In genomic region chr6:54191460-54191859, GRCh38 we compare ENCODE assay signal across 10 cellular contexts.
DNase-seq lines count a peak whose midpoint lies in the region; ATAC-seq and TF ChIP-seq lines count a peak whose summit lies in the region.
"Had no signal": no experiment of that assay in that cellular context is flagged by ENCODE, and none has a peak within 500 bp of the region (broad histone marks: within the 10 kb centered on the region; RNA-seq: fewer than 3 reads in every experiment).

No MANE protein-coding gene starts in this region.

- ATAC-seq in left cardiac atrium (peak; percentile 54 to 57), right cardiac atrium (no peak), upper lobe of right lung (peak; percentile 77), aorta (ENCODE audit: low FRiP score) (no peak)

- intact Hi-C loops in left cardiac atrium (cut with DNase I) (no loop called here), right cardiac atrium (cut with DNase I) (no loop called here), upper lobe of right lung (cut with DNase I) (no loop called here), aorta (cut with DNase I) (no loop called here)

- no peak for TF ChIP-seq CTCF in SK-N-SH (IDR thresholded peaks at IDR 0.05)
- TF ChIP-seq CTCF in upper lobe of right lung (IDR thresholded peaks at IDR 0.05) = no peak
- no peak for TF ChIP-seq CTCF in chondrocyte (IDR thresholded peaks at IDR 0.05)

- no peaks in the 10 kb centered on the region for H3K9me3 ChIP-seq in right cardiac atrium (ENCODE audit: control insufficient read depth, low read length)
- no peaks in the 10 kb centered on the region for H3K9me3 ChIP-seq in SK-N-SH
- no peaks in the 10 kb centered on the region for H3K9me3 ChIP-seq in upper lobe of right lung
- H3K9me3 ChIP-seq in aorta (ENCODE audit: control insufficient read depth, low read length) = no peaks in the 10 kb centered on the region
- H3K9me3 ChIP-seq: BE2C had no signal

- no peak for TF ChIP-seq EP300 in SK-N-SH (IDR thresholded peaks at IDR 0.05; ENCODE audit: borderline replicate concordance in 1 of 2, low read depth in 1 of 2, low read length in 1 of 2)

- H3K4me3 Mint-ChIP-seq in chondrocyte (ENCODE audit: unreplicated experiment) = no peak overlapping the region
- H3K4me3 Mint-ChIP-seq: activated naive CD8-positive, alpha-beta T cell treated with anti-CD3 and anti-CD28 coated beads for 36 hours had no signal

- no peaks in the 10 kb centered on the region for H3K9me3 Mint-ChIP-seq in chondrocyte (ENCODE audit: low read depth)

- H2AFZ ChIP-seq in SK-N-SH (ENCODE audit: low read depth) = no peak overlapping the region

- H3K4me1 ChIP-seq in right cardiac atrium (ENCODE audit: control insufficient read depth, insufficient read depth, low read length) = no peaks in the 10 kb centered on the region
- H3K4me1 ChIP-seq in SK-N-SH (ENCODE audit: control insufficient read depth in 1 of 2, insufficient read depth in 2 of 2, low read depth in 1 of 2, low read length in 1 of 2) = peaks cover 0 to 4% of the 10 kb centered on the region in 2 experiments; a peak in 2 of 4 replicates
- no peaks in the 10 kb centered on the region for H3K4me1 ChIP-seq in upper lobe of right lung
- peaks cover 3% of the 10 kb centered on the region in 2 donors for H3K4me1 ChIP-seq in aorta (ENCODE audit: control insufficient read depth in 1 of 2, insufficient read depth in 2 of 2, low read length in 2 of 2)
- H3K4me1 ChIP-seq: BE2C had no signal

- no peak for TF ChIP-seq RAD21 in SK-N-SH (IDR thresholded peaks at IDR 0.05; ENCODE audit: low read length)

- no peaks in the 10 kb centered on the region for H3K9me2 ChIP-seq in SK-N-SH

- H3K27ac ChIP-seq in right cardiac atrium (ENCODE audit: low read length) (no peak overlapping the region), SK-N-SH (ENCODE audit: low read depth in 2 of 2, low read length in 1 of 2) (no peak overlapping the region), upper lobe of right lung (no peak overlapping the region), aorta (ENCODE audit: low read depth in 1 of 2, low read length in 2 of 2) (no peak overlapping the region)

- no peak overlapping the region for H3K27ac Mint-ChIP-seq in chondrocyte (ENCODE audit: unreplicated experiment)
- H3K27ac Mint-ChIP-seq: activated naive CD8-positive, alpha-beta T cell treated with anti-CD3 and anti-CD28 coated beads for 36 hours had no signal

- H3K79me2 ChIP-seq in SK-N-SH (ENCODE audit: insufficient read depth) = no peaks in the 10 kb centered on the region

- H3K4me3 ChIP-seq in right cardiac atrium (ENCODE audit: low read length) = no peak overlapping the region
- H3K4me3 ChIP-seq in SK-N-SH (ENCODE audit: low read depth in 2 of 2, low read length in 1 of 2) = no peak overlapping the region
- H3K4me3 ChIP-seq in upper lobe of right lung = no peak overlapping the region
- H3K4me3 ChIP-seq in aorta (ENCODE audit: low read length in 2 of 2) = no peak overlapping the region

- no peaks in the 10 kb centered on the region for H3K36me3 Mint-ChIP-seq in chondrocyte (ENCODE audit: low read depth)
- H3K36me3 Mint-ChIP-seq: activated naive CD8-positive, alpha-beta T cell treated with anti-CD3 and anti-CD28 coated beads for 36 hours had no signal

- DNase-seq in left cardiac atrium = no peak
- no peak for DNase-seq in right cardiac atrium
- no peak for DNase-seq in SK-N-SH
- peak; percentile 33 for DNase-seq in fibroblast of the conjunctiva (ENCODE audit: low read depth)
- DNase-seq in upper lobe of right lung = no peak
- no peak for DNase-seq in activated CD8-positive, alpha-beta memory T cell treated with anti-CD3 and anti-CD28 coated beads, Interleukin-2, amount 50 U/mL, for 4 hours
- DNase-seq in aorta = no peak
- no peak for DNase-seq in chondrocyte (ENCODE audit: low spot score)
- DNase-seq: activated naive CD8-positive, alpha-beta T cell treated with anti-CD3 and anti-CD28 coated beads for 36 hours; BE2C had no signal

- H3K27me3 ChIP-seq in right cardiac atrium (ENCODE audit: control insufficient read depth, insufficient read depth) (no peaks in the 10 kb centered on the region), SK-N-SH (ENCODE audit: insufficient read depth) (no peaks in the 10 kb centered on the region; the same call in 1 of the 2 replicates), upper lobe of right lung (no peaks in the 10 kb centered on the region), aorta (ENCODE audit: control insufficient read depth in 1 of 2, insufficient read depth in 2 of 2, low read length in 1 of 2) (no peaks in the 10 kb centered on the region)
- H3K27me3 ChIP-seq: BE2C had no signal

- no peaks in the 10 kb centered on the region for H4K20me1 ChIP-seq in SK-N-SH (ENCODE audit: insufficient read depth)

- no peaks in the 10 kb centered on the region for H3K27me3 Mint-ChIP-seq in chondrocyte (ENCODE audit: low read depth)
- H3K27me3 Mint-ChIP-seq: activated naive CD8-positive, alpha-beta T cell treated with anti-CD3 and anti-CD28 coated beads for 36 hours had no signal

- H3K36me3 ChIP-seq in SK-N-SH (replicated peaks in 1 of 2; ENCODE audit: control insufficient read depth in 1 of 2, insufficient read depth in 2 of 2, low read length in 1 of 2) (no peaks in the 10 kb centered on the region), upper lobe of right lung (no peaks in the 10 kb centered on the region), aorta (ENCODE audit: control insufficient read depth in 1 of 2, insufficient read depth in 2 of 2, low read length in 1 of 2) (no peaks in the 10 kb centered on the region)
- H3K36me3 ChIP-seq: BE2C had no signal

- no peak overlapping the region for H3K9ac ChIP-seq in SK-N-SH

- POLR2A ChIA-PET in SK-N-SH (lab: Yijun Ruan, JAX) = no interaction called here

- no peak overlapping the region for H3K4me2 ChIP-seq in SK-N-SH

- peaks cover 3% of the 10 kb centered on the region for H3F3A ChIP-seq in SK-N-SH (replicated peaks; ENCODE audit: insufficient read depth)

- WGBS in right cardiac atrium = 48% methylated on average over 2 of the region's 2 CpGs
- 15% methylated on average over 2 of the region's 2 CpGs for WGBS in SK-N-SH (ENCODE audit: low lambda C conversion rate)
- WGBS in aorta, 2 donors = 57 to 68% methylated on average over 2 of the region's 2 CpGs

- CTCF ChIA-PET in SK-N-SH (lab: Yijun Ruan, JAX) = no interaction called here

- H3K4me1 Mint-ChIP-seq in chondrocyte (ENCODE audit: low read depth) = peaks cover 28% of the 10 kb centered on the region
- H3K4me1 Mint-ChIP-seq: activated naive CD8-positive, alpha-beta T cell treated with anti-CD3 and anti-CD28 coated beads for 36 hours had no signal

TF ChIP-seq in SK-N-SH, 30 proteins besides CTCF, POLR2A, EP300 and RAD21:
- TF ChIP-seq USF1 (IDR thresholded peaks at IDR 0.05; ENCODE audit: borderline replicate concordance, low read depth) (no peak), TCF12 (IDR thresholded peaks at IDR 0.05) (peak; percentile 33; the same call in 1 of the 2 replicates)

Comparison
In these comparisons a context has a peak if more than half of its experiments do, and no peak if none do; other contexts are left out.
1. ATAC-seq: peak in left cardiac atrium (2 of 2) and upper lobe of right lung (single experiment); none in right cardiac atrium (0 of 2) and aorta (single experiment).